2 cellular contexts compared by ENCODE assay signal in the genomic region with DNA sequence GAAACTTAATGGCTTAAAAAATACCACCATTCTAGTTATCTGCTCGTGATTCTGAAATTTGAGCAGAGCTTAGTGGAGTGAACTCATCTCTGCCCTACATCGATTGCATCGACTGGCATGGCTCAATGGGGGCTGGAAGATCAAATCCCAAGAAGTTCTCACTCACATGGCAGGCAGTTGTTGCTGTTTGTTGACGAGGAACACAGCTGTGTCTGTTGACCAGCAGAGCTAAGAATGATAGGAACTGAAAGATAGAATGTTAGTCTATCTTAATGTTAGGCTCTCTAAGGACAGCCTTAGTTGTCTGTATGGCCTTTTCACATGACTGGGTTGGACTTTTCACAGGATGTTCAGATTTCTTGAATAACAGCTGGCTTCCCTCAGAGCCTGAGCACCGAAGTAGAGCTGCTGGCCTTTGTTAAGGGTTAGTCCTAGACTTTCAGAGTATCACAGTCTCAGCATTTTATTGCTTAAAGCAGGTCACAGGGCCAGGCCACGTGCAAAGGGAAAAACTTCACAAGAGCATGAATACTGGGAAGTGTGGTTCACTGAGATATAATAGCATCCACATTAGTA.
TF ChIP-seq lines count a peak whose summit lies in the region.

No MANE protein-coding gene starts in this region.

TF ChIP-seq in liver, 16 proteins besides CTCF, POLR2A, EP300 and RAD21 (continued from another document):
- TF ChIP-seq, protein P1, sequence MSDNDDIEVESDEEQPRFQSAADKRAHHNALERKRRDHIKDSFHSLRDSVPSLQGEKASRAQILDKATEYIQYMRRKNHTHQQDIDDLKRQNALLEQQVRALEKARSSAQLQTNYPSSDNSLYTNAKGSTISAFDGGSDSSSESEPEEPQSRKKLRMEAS (IDR thresholded peaks at IDR 0.05) = no peak
- TF ChIP-seq GABPA (IDR thresholded peaks at IDR 0.05 in 1 of 2, conservative IDR thresholded peaks at IDR 0.05 in 1 of 2) = no peak
- no peak for TF ChIP-seq FOXA1 (IDR thresholded peaks at IDR 0.05)
- TF ChIP-seq NR2F2 (IDR thresholded peaks at IDR 0.05) = peak; percentile 60
- TF ChIP-seq RXRA (IDR thresholded peaks at IDR 0.05) = no peak

TF ChIP-seq in HepG2, 621 proteins besides CTCF, POLR2A, EP300 and RAD21:
- TF ChIP-seq, protein P2, sequence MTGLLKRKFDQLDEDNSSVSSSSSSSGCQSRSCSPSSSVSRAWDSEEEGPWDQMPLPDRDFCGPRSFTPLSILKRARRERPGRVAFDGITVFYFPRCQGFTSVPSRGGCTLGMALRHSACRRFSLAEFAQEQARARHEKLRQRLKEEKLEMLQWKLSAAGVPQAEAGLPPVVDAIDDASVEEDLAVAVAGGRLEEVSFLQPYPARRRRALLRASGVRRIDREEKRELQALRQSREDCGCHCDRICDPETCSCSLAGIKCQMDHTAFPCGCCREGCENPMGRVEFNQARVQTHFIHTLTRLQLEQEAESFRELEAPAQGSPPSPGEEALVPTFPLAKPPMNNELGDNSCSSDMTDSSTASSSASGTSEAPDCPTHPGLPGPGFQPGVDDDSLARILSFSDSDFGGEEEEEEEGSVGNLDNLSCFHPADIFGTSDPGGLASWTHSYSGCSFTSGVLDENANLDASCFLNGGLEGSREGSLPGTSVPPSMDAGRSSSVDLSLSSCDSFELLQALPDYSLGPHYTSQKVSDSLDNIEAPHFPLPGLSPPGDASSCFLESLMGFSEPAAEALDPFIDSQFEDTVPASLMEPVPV (CRISPR knock-in tag; IDR thresholded peaks at IDR 0.05) = no peak
- TF ChIP-seq KDM6A (CRISPR knock-in tag; IDR thresholded peaks at IDR 0.05; ENCODE audit: low read depth) = no peak
- TF ChIP-seq NR3C1 (CRISPR knock-in tag; IDR thresholded peaks at IDR 0.05) = no peak
- TF ChIP-seq SP2 (CRISPR knock-in tag; IDR thresholded peaks at IDR 0.05) = no peak
- TF ChIP-seq SAP130 (CRISPR knock-in tag; IDR thresholded peaks at IDR 0.05; ENCODE audit: low read depth) = no peak
- TF ChIP-seq, protein P3, sequence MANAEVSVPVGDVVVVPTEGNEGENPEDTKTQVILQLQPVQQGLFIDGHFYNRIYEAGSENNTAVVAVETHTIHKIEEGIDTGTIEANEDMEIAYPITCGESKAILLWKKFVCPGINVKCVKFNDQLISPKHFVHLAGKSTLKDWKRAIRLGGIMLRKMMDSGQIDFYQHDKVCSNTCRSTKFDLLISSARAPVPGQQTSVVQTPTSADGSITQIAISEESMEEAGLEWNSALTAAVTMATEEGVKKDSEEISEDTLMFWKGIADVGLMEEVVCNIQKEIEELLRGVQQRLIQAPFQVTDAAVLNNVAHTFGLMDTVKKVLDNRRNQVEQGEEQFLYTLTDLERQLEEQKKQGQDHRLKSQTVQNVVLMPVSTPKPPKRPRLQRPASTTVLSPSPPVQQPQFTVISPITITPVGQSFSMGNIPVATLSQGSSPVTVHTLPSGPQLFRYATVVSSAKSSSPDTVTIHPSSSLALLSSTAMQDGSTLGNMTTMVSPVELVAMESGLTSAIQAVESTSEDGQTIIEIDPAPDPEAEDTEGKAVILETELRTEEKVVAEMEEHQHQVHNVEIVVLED (CRISPR knock-in tag; IDR thresholded peaks at IDR 0.05; ENCODE audit: borderline replicate concordance) = no peak
- TF ChIP-seq, protein P4, sequence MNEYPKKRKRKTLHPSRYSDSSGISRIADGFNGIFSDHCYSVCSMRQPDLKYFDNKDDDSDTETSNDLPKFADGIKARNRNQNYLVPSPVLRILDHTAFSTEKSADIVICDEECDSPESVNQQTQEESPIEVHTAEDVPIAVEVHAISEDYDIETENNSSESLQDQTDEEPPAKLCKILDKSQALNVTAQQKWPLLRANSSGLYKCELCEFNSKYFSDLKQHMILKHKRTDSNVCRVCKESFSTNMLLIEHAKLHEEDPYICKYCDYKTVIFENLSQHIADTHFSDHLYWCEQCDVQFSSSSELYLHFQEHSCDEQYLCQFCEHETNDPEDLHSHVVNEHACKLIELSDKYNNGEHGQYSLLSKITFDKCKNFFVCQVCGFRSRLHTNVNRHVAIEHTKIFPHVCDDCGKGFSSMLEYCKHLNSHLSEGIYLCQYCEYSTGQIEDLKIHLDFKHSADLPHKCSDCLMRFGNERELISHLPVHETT (CRISPR knock-in tag; conservative IDR thresholded peaks at IDR 0.05) = no peak
- no peak for TF ChIP-seq CBX1 (IDR thresholded peaks at IDR 0.05; ENCODE audit: low read depth)
- TF ChIP-seq, protein P5, sequence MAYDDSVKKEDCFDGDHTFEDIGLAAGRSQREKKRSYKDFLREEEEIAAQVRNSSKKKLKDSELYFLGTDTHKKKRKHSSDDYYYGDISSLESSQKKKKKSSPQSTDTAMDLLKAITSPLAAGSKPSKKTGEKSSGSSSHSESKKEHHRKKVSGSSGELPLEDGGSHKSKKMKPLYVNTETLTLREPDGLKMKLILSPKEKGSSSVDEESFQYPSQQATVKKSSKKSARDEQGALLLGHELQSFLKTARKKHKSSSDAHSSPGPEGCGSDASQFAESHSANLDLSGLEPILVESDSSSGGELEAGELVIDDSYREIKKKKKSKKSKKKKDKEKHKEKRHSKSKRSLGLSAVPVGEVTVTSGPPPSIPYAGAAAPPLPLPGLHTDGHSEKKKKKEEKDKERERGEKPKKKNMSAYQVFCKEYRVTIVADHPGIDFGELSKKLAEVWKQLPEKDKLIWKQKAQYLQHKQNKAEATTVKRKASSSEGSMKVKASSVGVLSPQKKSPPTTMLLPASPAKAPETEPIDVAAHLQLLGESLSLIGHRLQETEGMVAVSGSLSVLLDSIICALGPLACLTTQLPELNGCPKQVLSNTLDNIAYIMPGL (CRISPR knock-in tag; IDR thresholded peaks at IDR 0.05; ENCODE audit: borderline replicate concordance in 1 of 2, low read depth in 1 of 2) = no peak
